In genomic region chr21:28539623-28539988, GRCh38 we compare ENCODE assay signal across 16 cellular contexts.
"Had no signal": no experiment of that assay in that cellular context is flagged by ENCODE, and none has a peak within 500 bp of the region (broad histone marks: within the 10 kb centered on the region; RNA-seq: fewer than 3 reads in every experiment).

No MANE protein-coding gene starts in this region.

- H3K27ac ChIP-seq: left lung, suprapubic skin, transverse colon, WERI-Rb-1 had no signal

- H3K9me3 ChIP-seq: left lung, suprapubic skin, transverse colon had no signal

- H3K4me1 Mint-ChIP-seq: neural crest cell had no signal

- H3K4me3 ChIP-seq: left lung, suprapubic skin, transverse colon had no signal

- ATAC-seq: effector memory CD8-positive, alpha-beta T cell; left lung; stimulated activated naive CD8-positive, alpha-beta T cell treated with anti-CD3 and anti-CD28 coated beads, Interleukin-15, amount 100 ng/mL, for 72 hours had no signal

- H3K36me3 Mint-ChIP-seq: activated naive CD8-positive, alpha-beta T cell had no signal

- H3K27me3 Mint-ChIP-seq: progenitor cell of endocrine pancreas; stimulated activated naive CD8-positive, alpha-beta T cell treated with anti-CD3 and anti-CD28 coated beads, Interleukin-15, amount 100 ng/mL, for 72 hours had no signal

- H3K36me3 ChIP-seq: left lung, suprapubic skin, transverse colon, WERI-Rb-1 had no signal

- H3K4me3 Mint-ChIP-seq: activated naive CD8-positive, alpha-beta T cell; activated T-helper 1 cell treated with anti-CD3 and anti-CD28 coated beads, Interleukin-12 subunit alpha, Interleukin-12 subunit beta, Interleukin-2, Interleukin-4 antibody, amounts not matched to agents 30 ng/mL and 10 ng/mL and 1 ng/mL, durations not matched to agents 14 hours and 24 hours and 36 hours; effector memory CD8-positive, alpha-beta T cell; neural crest cell; stimulated activated naive CD8-positive, alpha-beta T cell treated with anti-CD3 and anti-CD28 coated beads, Interleukin-15, amount 100 ng/mL, for 72 hours had no signal

- H3K9me3 Mint-ChIP-seq: activated T-helper 1 cell treated with anti-CD3 and anti-CD28 coated beads, Interleukin-12 subunit alpha, Interleukin-12 subunit beta, Interleukin-2, Interleukin-4 antibody, amounts not matched to agents 30 ng/mL and 10 ng/mL and 1 ng/mL, durations not matched to agents 14 hours and 24 hours and 36 hours; effector memory CD8-positive, alpha-beta T cell; neural crest cell had no signal

- H3K4me1 ChIP-seq: left lung, suprapubic skin, transverse colon had no signal

- H3K27me3 ChIP-seq: left lung, suprapubic skin, transverse colon had no signal

- DNase-seq: activated CD4-positive, alpha-beta T cell treated with anti-CD3 and anti-CD28 coated beads, Interleukin-2, amount 50 U/mL, for 4 hours; activated gamma-delta T cell treated with Interleukin-2 at 50 U/mL for 16 hours; activated T-cell treated with anti-CD3 and anti-CD28 coated beads for 4 hours; effector memory CD8-positive, alpha-beta T cell; hypothalamus; kidney; left lung; stimulated activated naive CD8-positive, alpha-beta T cell treated with anti-CD3 and anti-CD28 coated beads, Interleukin-15, amount 100 ng/mL, for 72 hours; T-helper 2 cell; transverse colon; WERI-Rb-1 had no signal

- H3K27ac Mint-ChIP-seq: activated naive CD8-positive, alpha-beta T cell; activated T-helper 1 cell treated with anti-CD3 and anti-CD28 coated beads, Interleukin-12 subunit alpha, Interleukin-12 subunit beta, Interleukin-2, Interleukin-4 antibody, amounts not matched to agents 30 ng/mL and 10 ng/mL and 1 ng/mL, durations not matched to agents 14 hours and 24 hours and 36 hours; effector memory CD8-positive, alpha-beta T cell; progenitor cell of endocrine pancreas; stimulated activated naive CD8-positive, alpha-beta T cell treated with anti-CD3 and anti-CD28 coated beads, Interleukin-15, amount 100 ng/mL, for 72 hours had no signal
